ENCODE assay signal across 23 cellular contexts in the genomic region with DNA sequence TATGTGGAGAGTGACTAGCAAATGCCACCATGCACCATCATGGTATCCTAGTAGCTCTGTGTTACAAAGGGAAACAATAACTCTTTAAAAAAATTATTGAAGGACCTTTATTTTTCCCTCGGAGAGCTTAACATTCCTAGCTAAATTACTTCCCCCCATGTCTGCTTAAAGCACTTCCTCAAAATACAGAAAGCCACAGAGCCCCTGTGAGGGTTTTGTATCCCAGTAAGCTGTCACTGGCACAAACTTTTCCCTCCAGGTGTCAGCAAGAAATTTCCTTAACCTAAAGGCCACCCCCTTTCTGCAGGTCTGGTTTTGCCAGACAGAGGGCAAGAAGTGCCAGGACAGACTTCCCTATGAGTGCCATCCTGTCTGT.
A peak's percentile ranks its signal among the peaks of the same experiment; 100 is the strongest.
DNase-seq lines count a peak whose midpoint lies in the region; ATAC-seq and TF ChIP-seq lines count a peak whose summit lies in the region.
"Had no signal": no experiment of that assay in that cellular context is flagged by ENCODE, and none has a peak within 500 bp of the region (broad histone marks: within the 10 kb centered on the region; RNA-seq: fewer than 3 reads in every experiment).

No MANE protein-coding gene starts in this region.

- no peaks in the 10 kb centered on the region for H3K9me3 ChIP-seq in OCI-LY3 (ENCODE audit: insufficient read depth, low read length)
- H3K9me3 ChIP-seq: pancreas, SK-N-SH, upper lobe of left lung had no signal

- no peaks in the 10 kb centered on the region for H3K79me2 ChIP-seq in OCI-LY3 (ENCODE audit: low read length)

- peak overlapping the region; percentile 47 for H3K4me2 ChIP-seq in OCI-LY3 (ENCODE audit: low read length)
- H3K4me2 ChIP-seq: SK-N-SH had no signal

- H2AFZ ChIP-seq in OCI-LY3 (ENCODE audit: low read depth, low read length), result no peak overlapping the region

- peak; percentile 46 for DNase-seq in NCI-H748 (lab: John Stamatoyannopoulos, UW; ENCODE audit: unreplicated experiment)
- no peak for DNase-seq in NCI-H748 treated with DMSO at 0.1 percent for 48 hours (lab: John Stamatoyannopoulos, UW)
- no peak for DNase-seq in foreskin keratinocyte
- no peak for DNase-seq in AG08396 (ENCODE audit: low spot score)
- no peak for DNase-seq in 8988T
- DNase-seq: activated CD4-positive, alpha-beta T cell treated with anti-CD3 and anti-CD28 coated beads for 4 hours; activated effector memory CD4-positive, alpha-beta T cell treated with Interleukin-2 at 50 U/mL for 16 hours; KG1; mesenchymal stem cell; naive thymus-derived CD4-positive, alpha-beta T cell; NCI-H1092 treated with DMSO at 0.1 percent for 48 hours; NCI-H774; pancreas; RPMI8226; SK-N-SH; stimulated activated CD4-positive, alpha-beta T cell treated with anti-CD3 and anti-CD28 coated beads, Interleukin-12 subunit alpha, Interleukin-12 subunit beta, amount 100 ng/mL, for 4 hours; stimulated activated CD8-positive, alpha-beta memory T cell treated with anti-CD3 and anti-CD28 coated beads, Interleukin-4, amount 100 ng/mL, for 48 hours; T1000; upper lobe of left lung had no signal

- no peak overlapping the region for H3K9ac ChIP-seq in OCI-LY3 (ENCODE audit: low read length)
- H3K9ac ChIP-seq: SK-N-SH had no signal

- H3K27ac ChIP-seq in OCI-LY3 (ENCODE audit: low read length), result no peak overlapping the region
- H3K27ac ChIP-seq in foreskin keratinocyte, result peak overlapping the region; percentile 43
- H3K27ac ChIP-seq: pancreas, upper lobe of left lung had no signal

- ATAC-seq in HG02759 (IDR thresholded peaks at IDR 0.05; ENCODE audit: unreplicated experiment), result peak; percentile 14
- no peak for ATAC-seq in foreskin keratinocyte
- ATAC-seq in GM21786 (IDR thresholded peaks at IDR 0.05; ENCODE audit: unreplicated experiment), result no peak
- ATAC-seq: naive thymus-derived CD4-positive, alpha-beta T cell; pancreas; right cardiac atrium had no signal

- no peak overlapping the region for H3K4me3 ChIP-seq in OCI-LY3 (ENCODE audit: low read length)
- H3K4me3 ChIP-seq: pancreas, upper lobe of left lung had no signal

- H3K36me3 ChIP-seq in OCI-LY3 (replicated peaks; ENCODE audit: low read depth, low read length), result no peaks in the 10 kb centered on the region
- H3K36me3 ChIP-seq: pancreas, upper lobe of left lung had no signal

- no peaks in the 10 kb centered on the region for H3K27me3 ChIP-seq in OCI-LY3 (ENCODE audit: low read depth, low read length)
- H3K27me3 ChIP-seq in foreskin keratinocyte, result no peaks in the 10 kb centered on the region
- H3K27me3 ChIP-seq: pancreas, upper lobe of left lung had no signal

- no peaks in the 10 kb centered on the region for H4K20me1 ChIP-seq in OCI-LY3 (ENCODE audit: insufficient read depth, low read length)

- peaks cover 50% of the 10 kb centered on the region for H3K4me1 ChIP-seq in OCI-LY3 (ENCODE audit: low read length)
- H3K4me1 ChIP-seq in foreskin keratinocyte, result no peaks in the 10 kb centered on the region
- H3K4me1 ChIP-seq: pancreas, upper lobe of left lung had no signal

- TF ChIP-seq CTCF in OCI-LY3 (IDR thresholded peaks at IDR 0.05; ENCODE audit: low read depth, low read length) (no peak), foreskin keratinocyte (conservative IDR thresholded peaks at IDR 0.05) (no peak)
